In the genomic region with DNA sequence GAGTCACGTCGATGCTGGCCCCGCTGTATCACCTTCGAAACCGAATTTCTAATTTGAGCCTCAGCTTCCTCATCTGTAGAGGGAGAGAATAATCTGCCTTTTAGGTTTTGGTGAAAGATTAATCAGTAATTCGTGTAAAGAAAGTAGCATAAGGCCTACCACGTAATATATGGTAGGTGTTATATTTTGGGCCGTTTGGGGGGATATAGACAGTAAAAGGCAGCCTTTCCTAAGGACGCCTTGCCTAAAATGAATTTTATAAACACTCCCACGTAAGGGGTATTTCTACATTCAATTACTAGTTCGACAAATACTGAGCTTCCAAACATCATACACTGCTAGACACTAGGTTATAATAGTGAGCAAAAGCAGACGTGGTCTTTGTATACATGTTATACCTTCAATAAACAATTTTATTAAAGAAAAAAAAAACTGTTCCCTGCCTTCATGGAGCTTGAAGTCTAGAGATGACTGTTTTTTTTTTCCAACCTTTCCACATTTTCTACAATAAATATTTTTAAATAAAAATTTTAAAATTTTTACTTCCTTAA, we compare ENCODE assay signal across 8 cellular contexts. TPM values are rescaled to one million over a fixed set of nuclear protein-coding genes. Genes with fewer than 3 reads are reported as not detected.
A peak's percentile ranks its signal among the peaks of the same experiment; 100 is the strongest.
DNase-seq lines count a peak whose midpoint lies in the region; ATAC-seq and TF ChIP-seq lines count a peak whose summit lies in the region.

No MANE protein-coding gene starts in this region.

- H3K27ac ChIP-seq in adrenal gland (peak overlapping the region; percentile 75 to 98 (median 93)), liver (ENCODE audit: low read depth in 1 of 2, low read length in 2 of 2) (peak overlapping the region; percentile 98 to 99), tibial artery (peak overlapping the region; percentile 92 to 98)

- H3K9me3 Mint-ChIP-seq in activated T-cell treated with anti-CD3 and anti-CD28 coated beads, Interleukin-2, amount 50 U/mL, for 4 hours: peaks cover 3% of the 10 kb centered on the region

- DNase-seq in activated T-cell treated with anti-CD3 and anti-CD28 coated beads, Interleukin-2, amount 50 U/mL, for 4 hours: no peak
- no peak for DNase-seq in activated T-cell treated with anti-CD3 and anti-CD28 coated beads, Interleukin-2, amount 50 U/mL, for 48 hours
- DNase-seq in adrenal gland (no peak), tibial artery (no peak)

- no peak for TF ChIP-seq POLR2A in adrenal gland (IDR thresholded peaks at IDR 0.05)

- H3K36me3 Mint-ChIP-seq in activated T-cell treated with anti-CD3 and anti-CD28 coated beads, Interleukin-2, amount 50 U/mL, for 4 hours (ENCODE audit: insufficient read depth): peaks cover 25% of the 10 kb centered on the region

- no peaks in the 10 kb centered on the region for H3K27me3 Mint-ChIP-seq in activated T-cell treated with anti-CD3 and anti-CD28 coated beads, Interleukin-2, amount 50 U/mL, for 4 hours (ENCODE audit: low read depth)

- H3K9me3 ChIP-seq in adrenal gland (replicated peaks in 1 of 3) (no peaks in the 10 kb centered on the region), liver (ENCODE audit: control insufficient read depth in 4 of 4, low read length in 3 of 4) (no peaks in the 10 kb centered on the region), tibial artery (no peaks in the 10 kb centered on the region)

- WGBS in adrenal gland, 4 donors: 10 to 15% (median 10%) methylated on average over 10 to 12 of the region's 12 CpGs
- 2% methylated on average over 12 of the region's 12 CpGs for WGBS in liver

- peak overlapping the region; percentile 98 for H3K4me3 Mint-ChIP-seq in activated T-cell treated with anti-CD3 and anti-CD28 coated beads, Interleukin-2, amount 50 U/mL, for 4 hours

- H3K36me3 ChIP-seq in adrenal gland (replicated peaks in 1 of 2) (peaks cover 0 to 13% of the 10 kb centered on the region in 2 donors), liver (ENCODE audit: control insufficient read depth in 4 of 4, insufficient read depth in 3 of 4, low read depth in 1 of 4, low read length in 3 of 4) (peaks cover 3 to 10% (median 9%) of the 10 kb centered on the region in 4 donors), tibial artery (peaks cover 12 to 19% (median 14%) of the 10 kb centered on the region in 3 donors)

- H3K4me1 Mint-ChIP-seq in activated T-cell treated with anti-CD3 and anti-CD28 coated beads, Interleukin-2, amount 50 U/mL, for 4 hours (ENCODE audit: low read depth): peaks cover 37% of the 10 kb centered on the region

- H3K9ac ChIP-seq in liver (ENCODE audit: low read depth in 1 of 2, low read length in 2 of 2): peak overlapping the region; percentile 90 to 96

- TF ChIP-seq RAD21 in liver (IDR thresholded peaks at IDR 0.05): no peak

- no peak for ATAC-seq in activated T-cell treated with anti-CD3 and anti-CD28 coated beads, Interleukin-2, amount 50 U/mL, for 4 hours
- ATAC-seq in GM19455 (IDR thresholded peaks at IDR 0.05; ENCODE audit: unreplicated experiment): no peak
- no peak for ATAC-seq in HG02571 (IDR thresholded peaks at IDR 0.05; ENCODE audit: unreplicated experiment)
- no peak for ATAC-seq in GM18870 (IDR thresholded peaks at IDR 0.05; ENCODE audit: unreplicated experiment)

- intact Hi-C loops in adrenal gland (cut with DNase I): no loop called here
- intact Hi-C loops in tibial artery (cut with DNase I; ENCODE audit: low total_unique reads): loop anchor here (2.0 kb wide), 1 partner anchor 24 kb away; no protein-coding TSS in a partner anchor

- H3K4me1 ChIP-seq in adrenal gland (replicated peaks in 1 of 2) (peaks cover 19 to 48% of the 10 kb centered on the region in 2 donors), liver (ENCODE audit: control insufficient read depth in 4 of 4, insufficient read depth in 4 of 4, low read length in 3 of 4) (peaks cover 2 to 12% (median 6%) of the 10 kb centered on the region in 4 donors), tibial artery (peaks cover 0 to 28% (median 21%) of the 10 kb centered on the region in 4 donors)

- H3K27me3 ChIP-seq in adrenal gland (no peaks in the 10 kb centered on the region), liver (ENCODE audit: control insufficient read depth in 4 of 4, insufficient read depth in 4 of 4, low read length in 3 of 4) (no peaks in the 10 kb centered on the region), tibial artery (no peaks in the 10 kb centered on the region)

- TF ChIP-seq CTCF in adrenal gland (IDR thresholded peaks at IDR 0.05) (no peak), liver (IDR thresholded peaks at IDR 0.05; ENCODE audit: low read depth, low read length, missing input control) (no peak), tibial artery (IDR thresholded peaks at IDR 0.05) (no peak)

- H3K4me3 ChIP-seq in adrenal gland (peak overlapping the region; percentile 70 to 99 (median 90)), liver (ENCODE audit: low read depth in 1 of 3, low read length in 3 of 3) (peak overlapping the region; percentile 93 to 98 (median 95)), tibial artery (peak overlapping the region; percentile 84 to 95)

TF ChIP-seq in liver, 16 proteins besides CTCF, POLR2A, EP300 and RAD21:
- TF ChIP-seq SP1 (IDR thresholded peaks at IDR 0.05): no peak

RNA-seq across cellular contexts. Expression of a gene that starts 0.7 kb away (rescaled TPM):
- 10 to 100 TPM; 39.2 to 42.3 (median 41.2) TPM for total RNA-seq in activated T-cell treated with anti-CD3 and anti-CD28 coated beads, Interleukin-2, amount 50 U/mL, for 4 hours
- total RNA-seq in adrenal gland: 100 to 1,000 TPM in 2 of 8 donors, 10 to 100 TPM in 6; 47.2 to 116 (median 63.1) TPM
- polyA plus RNA-seq in adrenal gland: 10 to 100 TPM; 31.4 to 69.7 (median 58.2) TPM
- 10 to 100 TPM; 18.0 to 29.3 TPM for total RNA-seq in liver
- polyA plus RNA-seq in liver: 10 to 100 TPM; 32.0 to 46.8 TPM

RNA-seq across cellular contexts. Expression of a gene that starts 11.1 kb away (rescaled TPM):
- not detected for total RNA-seq in activated T-cell treated with anti-CD3 and anti-CD28 coated beads, Interleukin-2, amount 50 U/mL, for 4 hours
- 1 to 10 TPM in 5 of 8 donors, under 1 TPM in 2, not detected in 1; 0.43 to 5.9 (median 1.4) TPM for total RNA-seq in adrenal gland
- polyA plus RNA-seq in adrenal gland: 100 to 1,000 TPM in 1 of 3 donors, 1 to 10 TPM in 1, under 1 TPM in 1; 0.38 to 108 (median 3.9) TPM
- total RNA-seq in liver: under 1 TPM in 1 of 2 donors, not detected in 1; 0.59 TPM
- polyA plus RNA-seq in liver: 1 to 10 TPM in 1 of 2 donors, under 1 TPM in 1; 0.28 to 4.2 TPM

RNA-seq across cellular contexts. Expression of a gene that starts 11.5 kb away (rescaled TPM):
- total RNA-seq in activated T-cell treated with anti-CD3 and anti-CD28 coated beads, Interleukin-2, amount 50 U/mL, for 4 hours: under 1 TPM; 0.47 to 0.73 (median 0.61) TPM
- total RNA-seq in adrenal gland (1 to 10 TPM in 6 of 8 donors, under 1 TPM in 2; 0.24 to 3.3 (median 1.5) TPM), liver (1 to 10 TPM; 1.1 to 2.1 TPM)
- polyA plus RNA-seq in adrenal gland (1 to 10 TPM in 2 of 3 donors, under 1 TPM in 1; 0.51 to 4.3 (median 2.3) TPM), liver (under 1 TPM; 0.42 to 0.71 TPM)

RNA-seq across cellular contexts. Expression of a gene that starts 25.8 kb away (rescaled TPM):
- total RNA-seq in activated T-cell treated with anti-CD3 and anti-CD28 coated beads, Interleukin-2, amount 50 U/mL, for 4 hours: under 1 TPM; 0.27 to 0.53 (median 0.40) TPM
- total RNA-seq in adrenal gland (100 to 1,000 TPM in 2 of 8 donors, 10 to 100 TPM in 6; 39.1 to 141 (median 90.4) TPM), liver (10 to 100 TPM; 15.4 to 62.8 TPM)
- polyA plus RNA-seq in adrenal gland (100 to 1,000 TPM in 2 of 3 donors, 10 to 100 TPM in 1; 20.5 to 283 (median 208) TPM), liver (10 to 100 TPM; 25.7 to 25.8 TPM)

RNA-seq across cellular contexts. Expression of a gene that starts 42.5 kb away (rescaled TPM):
- 10 to 100 TPM; 11.0 to 15.6 (median 13.0) TPM for total RNA-seq in activated T-cell treated with anti-CD3 and anti-CD28 coated beads, Interleukin-2, amount 50 U/mL, for 4 hours
- 10 to 100 TPM; 28.8 to 95.4 (median 44.9) TPM for total RNA-seq in adrenal gland
- 100 to 1,000 TPM in 1 of 3 donors, 10 to 100 TPM in 2; 30.2 to 137 (median 66.3) TPM for polyA plus RNA-seq in adrenal gland
- 10 to 100 TPM; 12.6 to 29.5 TPM for total RNA-seq in liver
- polyA plus RNA-seq in liver: 10 to 100 TPM; 20.5 to 31.1 TPM
